In the genomic region with DNA sequence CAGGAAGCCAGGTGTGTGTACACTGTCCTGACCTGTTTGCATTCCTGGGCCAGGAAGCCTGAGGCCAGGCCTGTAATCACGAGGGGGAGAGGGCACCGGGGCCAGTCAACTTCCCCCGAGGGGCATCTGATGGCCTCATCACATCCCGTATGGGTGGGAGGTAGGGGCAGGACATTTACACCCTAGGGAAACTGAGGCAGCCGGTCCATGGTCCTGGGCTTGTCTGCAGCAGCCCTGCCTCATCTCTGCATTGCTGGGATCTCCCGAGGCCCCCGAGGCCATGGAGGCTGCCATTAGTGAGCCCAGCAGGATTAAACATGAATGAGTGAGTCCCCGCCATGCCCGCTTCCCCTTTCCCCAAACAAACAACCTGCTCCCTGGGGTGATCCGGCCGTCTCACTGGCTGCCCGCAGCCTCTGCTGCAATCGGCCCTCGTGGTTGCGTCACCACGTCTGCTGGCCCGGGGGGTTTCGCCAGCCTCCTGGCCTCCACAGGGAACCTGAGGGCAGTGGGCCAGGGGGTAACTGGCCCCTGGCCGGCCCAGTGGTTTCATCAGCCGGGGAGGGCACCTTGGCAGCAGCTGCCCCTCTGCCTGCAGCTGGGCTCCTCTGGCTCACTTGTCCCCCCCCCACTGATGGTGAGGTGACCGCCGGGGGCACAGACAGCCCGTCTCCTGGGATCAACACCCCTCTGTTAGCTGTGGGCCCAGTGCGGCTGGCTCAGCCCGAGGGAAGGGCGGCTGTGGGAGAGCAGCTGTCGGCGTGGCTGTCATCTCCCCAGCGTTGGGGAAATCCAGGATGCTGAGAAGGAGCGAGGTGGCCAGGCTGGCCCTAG, we compare ENCODE assay signal across 9 cellular contexts.
DNase-seq lines count a peak whose midpoint lies in the region; ATAC-seq and TF ChIP-seq lines count a peak whose summit lies in the region.
"Had no signal": no experiment of that assay in that cellular context is flagged by ENCODE, and none has a peak within 500 bp of the region (broad histone marks: within the 10 kb centered on the region; RNA-seq: fewer than 3 reads in every experiment).

No MANE protein-coding gene starts in this region.

- ATAC-seq in thoracic aorta (ENCODE audit: insufficient number of reproducible peaks, low FRiP score, low read depth): no peak
- no peak for ATAC-seq in HG03457 (IDR thresholded peaks at IDR 0.05; ENCODE audit: unreplicated experiment)
- no peak for ATAC-seq in HG02852 (IDR thresholded peaks at IDR 0.05; ENCODE audit: unreplicated experiment)
- ATAC-seq in HG03095 (IDR thresholded peaks at IDR 0.05; ENCODE audit: unreplicated experiment): no peak

- H3K4me3 ChIP-seq in cardiac muscle cell: no peak overlapping the region
- peak overlapping the region; percentile 23 for H3K4me3 ChIP-seq in thoracic aorta

- CTCF ChIA-PET in RWPE1 (lab: Yijun Ruan, JAX): interaction anchor here (2.8 kb wide), 1 partner anchor 28 kb away, joined by 9 read pairs; no protein-coding TSS in a partner anchor

- H3K27me3 ChIP-seq in cardiac muscle cell (no peaks in the 10 kb centered on the region), thoracic aorta (replicated peaks; ENCODE audit: insufficient read depth) (no peaks in the 10 kb centered on the region)

- DNase-seq in DMS79 treated with DMSO at 0.1 percent for 48 hours (lab: John Stamatoyannopoulos, UW) (peak; percentile 16), DMS79 (lab: John Stamatoyannopoulos, UW) (no peak), RWPE1 (ENCODE audit: low spot score) (peak; percentile 76), cardiac muscle cell (ENCODE audit: low read depth in 1 of 2, low spot score in 1 of 2) (peak in 1 of 2 donors; percentile 83), thoracic aorta (ENCODE audit: low spot score) (no peak)
- DNase-seq: stimulated activated CD4-positive, alpha-beta T cell treated with anti-CD3 and anti-CD28 coated beads, Interleukin-4, amount 100 ng/mL, for 24 hours had no signal

- POLR2A ChIA-PET in RWPE1 (lab: Yijun Ruan, JAX; ENCODE audit: low non-redundant PET): no interaction called here

- no peaks in the 10 kb centered on the region for H3K9me3 ChIP-seq in cardiac muscle cell (ENCODE audit: low read depth)
- H3K9me3 ChIP-seq in thoracic aorta: no peaks in the 10 kb centered on the region

- H3K27ac ChIP-seq in RWPE1 (peak overlapping the region; percentile 96), cardiac muscle cell (peak overlapping the region; percentile 58), thoracic aorta (no peak overlapping the region)

- H3K36me3 ChIP-seq in cardiac muscle cell (no peaks in the 10 kb centered on the region), thoracic aorta (no peaks in the 10 kb centered on the region)

- no peak for TF ChIP-seq CTCF in RWPE1 (conservative IDR thresholded peaks at IDR 0.05; ENCODE audit: low read depth)
- TF ChIP-seq CTCF in cardiac muscle cell (IDR thresholded peaks at IDR 0.05; ENCODE audit: low read depth, low read length): no peak
- TF ChIP-seq CTCF in thoracic aorta (IDR thresholded peaks at IDR 0.05): no peak

- H3K4me1 ChIP-seq in cardiac muscle cell (ENCODE audit: low read depth) (peaks cover 54% of the 10 kb centered on the region), thoracic aorta (ENCODE audit: control insufficient read depth in 1 of 2, low read depth in 2 of 2) (peaks cover 2 to 26% of the 10 kb centered on the region in 2 donors)

Comparison
In these comparisons a context has a peak if more than half of its experiments do, and no peak if none do; other contexts are left out.
1. DNase-seq: peak in DMS79 treated with DMSO at 0.1 percent for 48 hours (single experiment) and RWPE1 (single experiment); none in DMS79 (single experiment) and thoracic aorta (single experiment).
2. H3K27ac ChIP-seq: peak in RWPE1 (single experiment) and cardiac muscle cell (single experiment); none in thoracic aorta (0 of 2).